Comparison of ENCODE assay signal across 23 cellular contexts in the genomic region with DNA sequence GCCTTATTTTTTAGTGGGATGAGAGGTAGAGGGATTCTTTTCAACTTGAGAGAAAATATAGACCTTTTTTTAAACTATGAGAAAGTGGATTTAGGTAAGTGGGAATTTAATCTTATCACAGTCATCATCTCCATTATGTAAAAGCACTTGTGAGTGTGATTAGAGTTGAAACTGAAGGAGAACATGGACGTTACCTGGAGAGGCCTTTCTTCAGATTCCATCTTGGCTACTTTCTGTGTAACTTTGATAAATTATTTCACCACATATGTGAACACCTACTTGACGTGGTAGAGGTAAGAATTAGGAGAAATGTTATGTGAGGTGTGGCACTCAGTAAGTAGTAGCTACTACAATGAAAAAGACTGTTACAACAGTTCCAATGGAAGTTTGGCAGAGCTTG.
"Had no signal": no experiment of that assay in that cellular context is flagged by ENCODE, and none has a peak within 500 bp of the region (broad histone marks: within the 10 kb centered on the region; RNA-seq: fewer than 3 reads in every experiment).

No MANE protein-coding gene starts in this region.

- H2AFZ ChIP-seq: parathyroid adenoma had no signal

- H3K36me3 ChIP-seq: suprapubic skin, transverse colon had no signal

- H3K4me1 ChIP-seq: esophagus squamous epithelium, parathyroid adenoma had no signal

- H3K27ac ChIP-seq: esophagus squamous epithelium, parathyroid adenoma, right lobe of liver, suprapubic skin, transverse colon had no signal

- H3K4me3 ChIP-seq: esophagus squamous epithelium, lung, right lobe of liver, suprapubic skin, transverse colon had no signal

- FAIRE-seq: endometrium, small intestine had no signal

- DNase-seq: cortex of kidney; effector memory CD8-positive, alpha-beta T cell; erythroblast; esophagus squamous epithelium; foreskin melanocyte; hypothalamus; immature natural killer cell; islet precursor cell; right lobe of liver; small intestine; stimulated activated CD4-positive, alpha-beta T cell treated with anti-CD3 and anti-CD28 coated beads, Interleukin-12 subunit alpha, Interleukin-12 subunit beta, amount 100 ng/mL, for 4 hours; stimulated activated CD4-positive, alpha-beta T cell treated with anti-CD3 and anti-CD28 coated beads, Interleukin-1b, Interleukin-23, amount 100 ng/mL, for 48 hours; stimulated activated CD4-positive, alpha-beta T cell treated with anti-CD3 and anti-CD28 coated beads, Interleukin-4, amount 100 ng/mL, for 1 hour; stimulated activated CD8-positive, alpha-beta memory T cell treated with anti-CD3 and anti-CD28 coated beads, Interleukin-4, amount 100 ng/mL, for 48 hours; stimulated activated naive CD4-positive, alpha-beta T cell; stimulated activated naive CD8-positive, alpha-beta T cell treated with anti-CD3 and anti-CD28 coated beads, Interleukin-15, amount 100 ng/mL, for 72 hours; transverse colon had no signal

- H3K9me3 ChIP-seq: esophagus squamous epithelium, right lobe of liver, suprapubic skin, transverse colon had no signal

- H3K4me3 Mint-ChIP-seq: effector memory CD8-positive, alpha-beta T cell; immature natural killer cell; memory B cell; stimulated activated naive CD8-positive, alpha-beta T cell treated with anti-CD3 and anti-CD28 coated beads, Interleukin-15, amount 100 ng/mL, for 72 hours had no signal

- ATAC-seq: effector memory CD8-positive, alpha-beta T cell; stimulated activated naive CD8-positive, alpha-beta T cell treated with anti-CD3 and anti-CD28 coated beads, Interleukin-15, amount 100 ng/mL, for 72 hours had no signal

- H3K27me3 Mint-ChIP-seq: effector memory CD8-positive, alpha-beta T cell; memory B cell; progenitor cell of endocrine pancreas; stimulated activated naive CD8-positive, alpha-beta T cell treated with anti-CD3 and anti-CD28 coated beads, Interleukin-15, amount 100 ng/mL, for 72 hours had no signal

- H3K9ac ChIP-seq: parathyroid adenoma had no signal

- H3K4me1 Mint-ChIP-seq: memory B cell; stimulated activated naive CD8-positive, alpha-beta T cell treated with anti-CD3 and anti-CD28 coated beads, Interleukin-15, amount 100 ng/mL, for 72 hours had no signal

- H3K27me3 ChIP-seq: esophagus squamous epithelium, right lobe of liver, suprapubic skin, transverse colon had no signal

- H3K27ac Mint-ChIP-seq: effector memory CD8-positive, alpha-beta T cell; memory B cell; progenitor cell of endocrine pancreas; stimulated activated naive CD8-positive, alpha-beta T cell treated with anti-CD3 and anti-CD28 coated beads, Interleukin-15, amount 100 ng/mL, for 72 hours had no signal

- H3K9me3 Mint-ChIP-seq: effector memory CD8-positive, alpha-beta T cell; immature natural killer cell; memory B cell; stimulated activated naive CD8-positive, alpha-beta T cell treated with anti-CD3 and anti-CD28 coated beads, Interleukin-15, amount 100 ng/mL, for 72 hours had no signal
